1 cellular context compared by ENCODE assay signal in the genomic region with DNA sequence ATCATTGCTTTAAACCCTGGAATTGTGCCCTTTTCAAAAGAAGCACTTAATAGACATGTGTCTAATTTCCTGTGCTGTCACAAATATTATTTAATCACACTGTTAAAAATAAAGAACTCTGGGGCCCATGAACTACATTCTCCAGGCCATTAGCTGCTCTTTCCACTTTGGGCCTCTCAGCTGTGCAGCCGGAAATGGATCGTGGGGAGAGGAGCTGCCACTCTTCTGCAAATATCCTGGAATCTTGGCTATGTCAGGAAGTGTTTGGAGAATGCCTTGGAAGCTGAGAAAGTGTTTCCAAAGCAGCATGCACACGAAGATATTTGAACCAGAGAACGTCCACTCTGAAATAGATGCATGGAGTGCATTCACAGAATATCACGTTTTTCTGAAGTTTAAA.
TF ChIP-seq lines count a peak whose summit lies in the region.

No MANE protein-coding gene starts in this region.

TF ChIP-seq in GM23338, 12 proteins besides CTCF, POLR2A, EP300 and RAD21 (continued from another document):
- TF ChIP-seq, protein P1, sequence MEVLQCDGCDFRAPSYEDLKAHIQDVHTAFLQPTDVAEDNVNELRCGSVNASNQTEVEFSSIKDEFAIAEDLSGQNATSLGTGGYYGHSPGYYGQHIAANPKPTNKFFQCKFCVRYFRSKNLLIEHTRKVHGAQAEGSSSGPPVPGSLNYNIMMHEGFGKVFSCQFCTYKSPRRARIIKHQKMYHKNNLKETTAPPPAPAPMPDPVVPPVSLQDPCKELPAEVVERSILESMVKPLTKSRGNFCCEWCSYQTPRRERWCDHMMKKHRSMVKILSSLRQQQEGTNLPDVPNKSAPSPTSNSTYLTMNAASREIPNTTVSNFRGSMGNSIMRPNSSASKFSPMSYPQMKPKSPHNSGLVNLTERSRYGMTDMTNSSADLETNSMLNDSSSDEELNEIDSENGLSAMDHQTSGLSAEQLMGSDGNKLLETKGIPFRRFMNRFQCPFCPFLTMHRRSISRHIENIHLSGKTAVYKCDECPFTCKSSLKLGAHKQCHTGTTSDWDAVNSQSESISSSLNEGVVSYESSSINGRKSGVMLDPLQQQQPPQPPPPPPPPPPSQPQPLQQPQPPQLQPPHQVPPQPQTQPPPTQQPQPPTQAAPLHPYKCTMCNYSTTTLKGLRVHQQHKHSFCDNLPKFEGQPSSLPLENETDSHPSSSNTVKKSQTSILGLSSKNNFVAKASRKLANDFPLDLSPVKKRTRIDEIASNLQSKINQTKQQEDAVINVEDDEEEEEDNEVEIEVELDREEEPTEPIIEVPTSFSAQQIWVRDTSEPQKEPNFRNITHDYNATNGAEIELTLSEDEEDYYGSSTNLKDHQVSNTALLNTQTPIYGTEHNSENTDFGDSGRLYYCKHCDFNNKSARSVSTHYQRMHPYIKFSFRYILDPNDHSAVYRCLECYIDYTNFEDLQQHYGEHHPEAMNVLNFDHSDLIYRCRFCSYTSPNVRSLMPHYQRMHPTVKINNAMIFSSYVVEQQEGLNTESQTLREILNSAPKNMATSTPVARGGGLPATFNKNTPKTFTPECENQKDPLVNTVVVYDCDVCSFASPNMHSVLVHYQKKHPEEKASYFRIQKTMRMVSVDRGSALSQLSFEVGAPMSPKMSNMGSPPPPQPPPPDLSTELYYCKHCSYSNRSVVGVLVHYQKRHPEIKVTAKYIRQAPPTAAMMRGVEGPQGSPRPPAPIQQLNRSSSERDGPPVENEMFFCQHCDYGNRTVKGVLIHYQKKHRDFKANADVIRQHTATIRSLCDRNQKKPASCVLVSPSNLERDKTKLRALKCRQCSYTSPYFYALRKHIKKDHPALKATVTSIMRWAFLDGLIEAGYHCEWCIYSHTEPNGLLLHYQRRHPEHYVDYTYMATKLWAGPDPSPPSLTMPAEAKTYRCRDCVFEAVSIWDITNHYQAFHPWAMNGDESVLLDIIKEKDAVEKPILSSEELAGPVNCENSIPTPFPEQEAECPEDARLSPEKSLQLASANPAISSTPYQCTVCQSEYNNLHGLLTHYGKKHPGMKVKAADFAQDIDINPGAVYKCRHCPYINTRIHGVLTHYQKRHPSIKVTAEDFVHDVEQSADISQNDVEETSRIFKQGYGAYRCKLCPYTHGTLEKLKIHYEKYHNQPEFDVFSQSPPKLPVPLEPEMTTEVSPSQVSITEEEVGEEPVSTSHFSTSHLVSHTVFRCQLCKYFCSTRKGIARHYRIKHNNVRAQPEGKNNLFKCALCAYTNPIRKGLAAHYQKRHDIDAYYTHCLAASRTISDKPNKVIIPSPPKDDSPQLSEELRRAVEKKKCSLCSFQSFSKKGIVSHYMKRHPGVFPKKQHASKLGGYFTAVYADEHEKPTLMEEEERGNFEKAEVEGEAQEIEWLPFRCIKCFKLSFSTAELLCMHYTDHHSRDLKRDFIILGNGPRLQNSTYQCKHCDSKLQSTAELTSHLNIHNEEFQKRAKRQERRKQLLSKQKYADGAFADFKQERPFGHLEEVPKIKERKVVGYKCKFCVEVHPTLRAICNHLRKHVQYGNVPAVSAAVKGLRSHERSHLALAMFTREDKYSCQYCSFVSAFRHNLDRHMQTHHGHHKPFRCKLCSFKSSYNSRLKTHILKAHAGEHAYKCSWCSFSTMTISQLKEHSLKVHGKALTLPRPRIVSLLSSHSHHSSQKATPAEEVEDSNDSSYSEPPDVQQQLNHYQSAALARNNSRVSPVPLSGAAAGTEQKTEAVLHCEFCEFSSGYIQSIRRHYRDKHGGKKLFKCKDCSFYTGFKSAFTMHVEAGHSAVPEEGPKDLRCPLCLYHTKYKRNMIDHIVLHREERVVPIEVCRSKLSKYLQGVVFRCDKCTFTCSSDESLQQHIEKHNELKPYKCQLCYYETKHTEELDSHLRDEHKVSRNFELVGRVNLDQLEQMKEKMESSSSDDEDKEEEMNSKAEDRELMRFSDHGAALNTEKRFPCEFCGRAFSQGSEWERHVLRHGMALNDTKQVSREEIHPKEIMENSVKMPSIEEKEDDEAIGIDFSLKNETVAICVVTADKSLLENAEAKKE (CRISPR knock-in tag; IDR thresholded peaks at IDR 0.05), result no peak
- TF ChIP-seq ZNF331 (CRISPR knock-in tag; IDR thresholded peaks at IDR 0.05; ENCODE audit: low read depth) (no peak), POLR2AphosphoS5 (IDR thresholded peaks at IDR 0.05; ENCODE audit: low read depth) (no peak), CREB1 (CRISPR knock-in tag; IDR thresholded peaks at IDR 0.05; ENCODE audit: low read depth) (no peak), STAT1 (IDR thresholded peaks at IDR 0.05; ENCODE audit: unreplicated experiment) (no peak), NANOG (IDR thresholded peaks at IDR 0.05; ENCODE audit: borderline replicate concordance) (no peak), JUNB (IDR thresholded peaks at IDR 0.05; ENCODE audit: unreplicated experiment) (no peak), ZNF114 (CRISPR knock-in tag; IDR thresholded peaks at IDR 0.05) (no peak)
- TF ChIP-seq, protein P2, sequence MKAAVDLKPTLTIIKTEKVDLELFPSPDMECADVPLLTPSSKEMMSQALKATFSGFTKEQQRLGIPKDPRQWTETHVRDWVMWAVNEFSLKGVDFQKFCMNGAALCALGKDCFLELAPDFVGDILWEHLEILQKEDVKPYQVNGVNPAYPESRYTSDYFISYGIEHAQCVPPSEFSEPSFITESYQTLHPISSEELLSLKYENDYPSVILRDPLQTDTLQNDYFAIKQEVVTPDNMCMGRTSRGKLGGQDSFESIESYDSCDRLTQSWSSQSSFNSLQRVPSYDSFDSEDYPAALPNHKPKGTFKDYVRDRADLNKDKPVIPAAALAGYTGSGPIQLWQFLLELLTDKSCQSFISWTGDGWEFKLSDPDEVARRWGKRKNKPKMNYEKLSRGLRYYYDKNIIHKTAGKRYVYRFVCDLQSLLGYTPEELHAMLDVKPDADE (IDR thresholded peaks at IDR 0.05), result no peak
